ENCODE assay signal across 20 cellular contexts in the genomic region with DNA sequence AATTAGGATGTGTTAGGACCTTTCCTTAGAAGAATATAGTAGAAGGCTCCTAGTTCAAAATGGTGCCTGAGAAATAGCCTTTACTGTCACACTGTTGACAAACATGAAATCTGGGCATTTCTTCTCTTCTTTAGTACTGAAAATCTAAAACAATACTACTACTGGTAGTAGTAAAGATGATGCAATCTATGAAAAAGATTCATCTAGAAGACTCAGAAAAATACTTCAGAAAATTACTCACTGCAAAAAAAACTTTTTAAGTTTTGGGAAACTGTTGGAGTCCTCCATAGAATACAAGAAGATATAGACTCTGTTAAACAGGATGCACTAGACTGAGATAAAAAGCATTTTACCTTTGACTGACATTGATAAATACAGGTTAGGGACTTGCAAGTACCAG.
DNase-seq lines count a peak whose midpoint lies in the region; ATAC-seq, FAIRE-seq and TF ChIP-seq lines count a peak whose summit lies in the region.
"Had no signal": no experiment of that assay in that cellular context is flagged by ENCODE, and none has a peak within 500 bp of the region (broad histone marks: within the 10 kb centered on the region; RNA-seq: fewer than 3 reads in every experiment).

No MANE protein-coding gene starts in this region.

- H3K4me3 ChIP-seq in HepG2 (replicated peaks in 1 of 3; ENCODE audit: insufficient read depth in 1 of 3, low read depth in 2 of 3, low read length in 3 of 3) (no peak overlapping the region), right lobe of liver (no peak overlapping the region), SK-N-MC (no peak overlapping the region)

- H3K36me3 ChIP-seq in HepG2 (replicated peaks in 1 of 2; ENCODE audit: control insufficient read depth in 1 of 2, insufficient read depth in 2 of 2, low read length in 2 of 2) (peaks cover 1 to 30% of the 10 kb centered on the region in 2 experiments), right lobe of liver (peaks cover 0 to 8% (median 0%) of the 10 kb centered on the region in 4 donors), SK-N-MC (ENCODE audit: insufficient read depth, low read length) (peaks cover 52% of the 10 kb centered on the region)

- ATAC-seq in HepG2 (no peak), right lobe of liver (no peak)
- ATAC-seq: HCT116 had no signal

- no peaks in the 10 kb centered on the region for H3K9me3 ChIP-seq in HepG2 (ENCODE audit: low read length)
- H3K9me3 ChIP-seq in right lobe of liver: no peaks in the 10 kb centered on the region
- H3K9me3 ChIP-seq in SK-N-MC (ENCODE audit: low read depth, low read length): no peaks in the 10 kb centered on the region; the same call in 1 of the 2 replicates
- H3K9me3 ChIP-seq: Caco-2 had no signal

- H3K79me2 ChIP-seq in HepG2 (ENCODE audit: insufficient read depth, low read length): no peaks in the 10 kb centered on the region

- H3K27ac ChIP-seq in HepG2 (ENCODE audit: extremely low read length, insufficient read depth, low read length) (no peak overlapping the region), right lobe of liver (no peak overlapping the region), SK-N-MC (0 out of 2 replicates have a peak overlapping the region, but pooled peaks have one; percentile 10)
- H3K27ac ChIP-seq: C4-2B, HL-60 had no signal

- no peak overlapping the region for H3K4me2 ChIP-seq in HepG2 (ENCODE audit: low read depth, low read length)

- no peak overlapping the region for H2AFZ ChIP-seq in HepG2 (ENCODE audit: low read length)

- DNase-seq in HepG2 (ENCODE audit: low spot score) (no peak), right lobe of liver (no peak), SK-N-MC (ENCODE audit: low read depth, low spot score) (no peak), mesothelial cell of epicardium (ENCODE audit: low spot score in 2 of 2, unreplicated experiment in 2 of 2) (no peak), UCSD-AML1 (lab: John Stamatoyannopoulos, UW; ENCODE audit: unreplicated experiment) (no peak), NCI-H526 treated with DMSO at 0.1 percent for 48 hours (lab: John Stamatoyannopoulos, UW) (no peak)
- DNase-seq: AML-193; Caco-2; CD4-positive, alpha-beta T cell; GOT3; H7; HFFc6 had no signal

- H3K36me3 Mint-ChIP-seq in mesothelial cell of epicardium: peaks cover 50% of the 10 kb centered on the region

- H3K27me3 Mint-ChIP-seq in mesothelial cell of epicardium (ENCODE audit: low read depth): no peaks in the 10 kb centered on the region
- H3K27me3 Mint-ChIP-seq: CD4-positive, alpha-beta T cell; IgD-negative memory B cell had no signal

- POLR2A ChIA-PET in HepG2 (lab: Yijun Ruan, JAX): no interaction called here

- in situ Hi-C loops in HepG2 (cut with HindIII; ENCODE audit: extremely low pct_ligation_motif_present, low pct_unique_long_range_greater_than_20kb): no loop called here

- TF ChIP-seq POLR2A in HepG2 (IDR thresholded peaks at IDR 0.05; ENCODE audit: insufficient read depth in 1 of 2, low read depth in 2 of 2, low read length in 2 of 2) (no peak), right lobe of liver (IDR thresholded peaks at IDR 0.05) (no peak)

- H3K27me3 ChIP-seq in HepG2 (ENCODE audit: control insufficient read depth in 1 of 2, insufficient read depth in 2 of 2, low read length in 2 of 2): no peaks in the 10 kb centered on the region
- H3K27me3 ChIP-seq in right lobe of liver: no peaks in the 10 kb centered on the region

- peaks cover 24% of the 10 kb centered on the region for H3K9me3 Mint-ChIP-seq in mesothelial cell of epicardium
- H3K9me3 Mint-ChIP-seq: CD4-positive, alpha-beta T cell had no signal

- H3K4me3 Mint-ChIP-seq in mesothelial cell of epicardium: no peak overlapping the region
- H3K4me3 Mint-ChIP-seq: CD4-positive, alpha-beta T cell; HFFc6; IgD-negative memory B cell had no signal

- H4K20me1 ChIP-seq in HepG2 (ENCODE audit: insufficient read depth, low read length): no peaks in the 10 kb centered on the region

- H3K27ac Mint-ChIP-seq in mesothelial cell of epicardium: peak overlapping the region; percentile 67
- H3K27ac Mint-ChIP-seq: CD4-positive, alpha-beta T cell; HFFc6 had no signal

- no peak overlapping the region for H3K9ac ChIP-seq in HepG2 (ENCODE audit: insufficient read depth, low read depth, low read length)
- no peak overlapping the region for H3K9ac ChIP-seq in SK-N-MC (ENCODE audit: insufficient read length)

- intact Hi-C loops in HepG2 (cut with micrococcal nuclease; ENCODE audit: unreplicated experiment): no loop called here
- intact Hi-C loops in right lobe of liver (cut with DNase I): no loop called here

- no peak for TF ChIP-seq RAD21 in HepG2 (CRISPR knock-in tag; IDR thresholded peaks at IDR 0.05)

- no peak for TF ChIP-seq CTCF in HepG2 (CRISPR knock-in tag; IDR thresholded peaks at IDR 0.05)
- no peak for TF ChIP-seq CTCF in right lobe of liver (IDR thresholded peaks at IDR 0.05)
- no peak for TF ChIP-seq CTCF in mesothelial cell of epicardium (IDR thresholded peaks at IDR 0.05; ENCODE audit: unreplicated experiment)

- TF ChIP-seq EP300 in HepG2 (IDR thresholded peaks at IDR 0.05; ENCODE audit: low read depth in 2 of 2, low read length in 2 of 2) (no peak), HepG2 (CRISPR knock-in tag; IDR thresholded peaks at IDR 0.05; ENCODE audit: borderline replicate concordance) (no peak)

- no peaks in the 10 kb centered on the region for H3K4me1 Mint-ChIP-seq in mesothelial cell of epicardium
- H3K4me1 Mint-ChIP-seq: IgD-negative memory B cell had no signal

- no peaks in the 10 kb centered on the region for H3K4me1 ChIP-seq in HepG2 (ENCODE audit: insufficient read depth, low read length)
- H3K4me1 ChIP-seq in right lobe of liver: no peaks in the 10 kb centered on the region
- H3K4me1 ChIP-seq: Caco-2 had no signal

- no peak for FAIRE-seq in HepG2 (lab: Jason Lieb, UNC)
- FAIRE-seq: D721Med, G401.6, GM12891, GM19239 had no signal

- BruUV-seq in HepG2 (replicated peaks; lab: Mats Ljungman, UMichigan): TSS peak; percentile 37

- CTCF ChIA-PET in HepG2 (lab: Yijun Ruan, JAX; ENCODE audit: low intra/inter-chr PET ratio, low total read pairs): no interaction called here

TF ChIP-seq in HepG2, 621 proteins besides CTCF, POLR2A, EP300 and RAD21:
- TF ChIP-seq ATF7 (IDR thresholded peaks at IDR 0.05) (0 out of 2 replicates have a peak, but pooled peaks have one; percentile 26), ATF7 (CRISPR knock-in tag; IDR thresholded peaks at IDR 0.05) (no peak)
- TF ChIP-seq, protein P1, sequence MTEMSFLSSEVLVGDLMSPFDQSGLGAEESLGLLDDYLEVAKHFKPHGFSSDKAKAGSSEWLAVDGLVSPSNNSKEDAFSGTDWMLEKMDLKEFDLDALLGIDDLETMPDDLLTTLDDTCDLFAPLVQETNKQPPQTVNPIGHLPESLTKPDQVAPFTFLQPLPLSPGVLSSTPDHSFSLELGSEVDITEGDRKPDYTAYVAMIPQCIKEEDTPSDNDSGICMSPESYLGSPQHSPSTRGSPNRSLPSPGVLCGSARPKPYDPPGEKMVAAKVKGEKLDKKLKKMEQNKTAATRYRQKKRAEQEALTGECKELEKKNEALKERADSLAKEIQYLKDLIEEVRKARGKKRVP (CRISPR knock-in tag; IDR thresholded peaks at IDR 0.05): no peak
